ENCODE assay signal across 7 cellular contexts in genomic region chr5:96875805-96876291, GRCh38. TPM values are rescaled to one million over a fixed set of nuclear protein-coding genes. Genes with fewer than 3 reads are reported as not detected.
A peak's percentile ranks its signal among the peaks of the same experiment; 100 is the strongest.
DNase-seq lines count a peak whose midpoint lies in the region; ATAC-seq and TF ChIP-seq lines count a peak whose summit lies in the region.

No MANE protein-coding gene starts in this region.

- H3K27me3 ChIP-seq in HL-60 (ENCODE audit: insufficient read depth, poor library complexity, severe bottlenecking), result no peaks in the 10 kb centered on the region

- H3K4me3 Mint-ChIP-seq in activated CD4-positive, alpha-beta T cell treated with anti-CD3 and anti-CD28 coated beads, Interleukin-2, amount 10 ng/mL, durations not matched to agents 7 days and 5 days, result peak overlapping the region; percentile 92

- peak overlapping the region; percentile 50 for H3K4me3 ChIP-seq in HL-60 (replicated peaks; ENCODE audit: insufficient read depth, low read length)
- peak overlapping the region; percentile 82 for H3K4me3 ChIP-seq in fibroblast of mammary gland (ENCODE audit: control insufficient read depth, low read depth, low read length)
- peak overlapping the region; percentile 44 to 72 (median 55) for H3K4me3 ChIP-seq in skin epidermis

- peaks cover 19% of the 10 kb centered on the region for H3K36me3 Mint-ChIP-seq in activated CD4-positive, alpha-beta T cell treated with anti-CD3 and anti-CD28 coated beads, Interleukin-2, amount 10 ng/mL, durations not matched to agents 7 days and 5 days (ENCODE audit: low read depth)

- no peak for DNase-seq in HL-60 (ENCODE audit: low read depth in 1 of 2, low spot score in 1 of 2)
- DNase-seq in activated CD4-positive, alpha-beta T cell treated with anti-CD3 and anti-CD28 coated beads, Interleukin-2, amount 10 ng/mL, durations not matched to agents 7 days and 5 days, result peak; percentile 50
- DNase-seq in fibroblast of mammary gland (ENCODE audit: low read depth), result no peak
- DNase-seq in NCI-H1930 (lab: John Stamatoyannopoulos, UW), result no peak

- H3K4me1 Mint-ChIP-seq in activated CD4-positive, alpha-beta T cell treated with anti-CD3 and anti-CD28 coated beads, Interleukin-2, amount 10 ng/mL, durations not matched to agents 7 days and 5 days, result peaks cover 66% of the 10 kb centered on the region

- H3K27ac ChIP-seq in HL-60 (replicated peaks) (peak overlapping the region; percentile 83), skin epidermis (peak overlapping the region in 20 of 21 experiments; percentile 67 to 97 (median 78))

- POLR2A ChIA-PET in activated CD4-positive, alpha-beta T cell treated with anti-CD3 and anti-CD28 coated beads, Interleukin-2, amount 10 ng/mL, durations not matched to agents 7 days and 5 days (lab: Charles Lee), result interaction anchor here (0.5 to 1.2 kb wide), 2 partner anchors 22 to 48 kb away, joined by 4 read pairs; no protein-coding TSS in a partner anchor

- peak; percentile 16 for ATAC-seq in GM19023 (IDR thresholded peaks at IDR 0.05; ENCODE audit: unreplicated experiment)
- ATAC-seq in GM21825 (IDR thresholded peaks at IDR 0.05; ENCODE audit: unreplicated experiment), result no peak

- H3K27me3 Mint-ChIP-seq in activated CD4-positive, alpha-beta T cell treated with anti-CD3 and anti-CD28 coated beads, Interleukin-2, amount 10 ng/mL, durations not matched to agents 7 days and 5 days, result no peaks in the 10 kb centered on the region

- TF ChIP-seq CTCF in HL-60 (IDR thresholded peaks at IDR 0.05; ENCODE audit: insufficient read depth, low read length), result no peak
- no peak for TF ChIP-seq CTCF in fibroblast of mammary gland (conservative IDR thresholded peaks at IDR 0.05; ENCODE audit: control insufficient read depth, insufficient read depth, low read depth, low read length)

- CTCF ChIA-PET in activated CD4-positive, alpha-beta T cell treated with anti-CD3 and anti-CD28 coated beads, Interleukin-2, amount 10 ng/mL, durations not matched to agents 7 days and 5 days (lab: Charles Lee), result interaction anchor here (1.1 to 2.5 kb wide), 7 partner anchors 10 to 267 kb away, joined by 3 to 6 read pairs (median 3); partner anchors contain the start of genes LIX1 and LNPEP

- peak overlapping the region; percentile 95 for H3K27ac Mint-ChIP-seq in activated CD4-positive, alpha-beta T cell treated with anti-CD3 and anti-CD28 coated beads, Interleukin-2, amount 10 ng/mL, durations not matched to agents 7 days and 5 days

- no peaks in the 10 kb centered on the region for H3K9me3 Mint-ChIP-seq in activated CD4-positive, alpha-beta T cell treated with anti-CD3 and anti-CD28 coated beads, Interleukin-2, amount 10 ng/mL, durations not matched to agents 7 days and 5 days

RNA-seq across cellular contexts. Expression of gene ERAP2, which starts 0.5 kb away (rescaled TPM):
- 100 to 1,000 TPM; 122 to 138 TPM for total RNA-seq in activated CD4-positive, alpha-beta T cell treated with anti-CD3 and anti-CD28 coated beads, Interleukin-2, amount 10 ng/mL, durations not matched to agents 7 days and 5 days
